Comparison of ENCODE assay signal across 8 cellular contexts in genomic region chr12:30457621-30458289, GRCh38.
DNase-seq lines count a peak whose midpoint lies in the region; ATAC-seq, FAIRE-seq and TF ChIP-seq lines count a peak whose summit lies in the region.

No MANE protein-coding gene starts in this region.

- H2AFZ ChIP-seq in OCI-LY7 (ENCODE audit: low read length): no peak overlapping the region

- no peaks in the 10 kb centered on the region for H3K9me3 ChIP-seq in OCI-LY7 (ENCODE audit: low read length)
- no peaks in the 10 kb centered on the region for H3K9me3 ChIP-seq in gastrocnemius medialis

- H3K9me2 ChIP-seq in OCI-LY7 (ENCODE audit: insufficient read depth, low read length): no peaks in the 10 kb centered on the region

- H3K27me3 ChIP-seq in gastrocnemius medialis: no peaks in the 10 kb centered on the region

- H3K79me2 ChIP-seq in OCI-LY7 (ENCODE audit: insufficient read depth, low read depth, low read length): no peaks in the 10 kb centered on the region

- no peak overlapping the region for H3K27ac ChIP-seq in OCI-LY7 (ENCODE audit: low read depth, low read length, poor library complexity, severe bottlenecking)
- H3K27ac ChIP-seq in gastrocnemius medialis: peak overlapping the region; percentile 24 to 52 (median 30)

- no peaks in the 10 kb centered on the region for H3K36me3 ChIP-seq in OCI-LY7 (ENCODE audit: insufficient read depth, low read length)
- H3K36me3 ChIP-seq in gastrocnemius medialis: no peaks in the 10 kb centered on the region

- H3K4me2 ChIP-seq in OCI-LY7 (ENCODE audit: low read length): no peak overlapping the region

- in situ Hi-C loops in gastrocnemius medialis (cut with MboI; ENCODE audit: low sequenced_read_pairs in 4 of 4): no loop called here

- H4K20me1 ChIP-seq in OCI-LY7 (ENCODE audit: insufficient read depth, low read length): no peaks in the 10 kb centered on the region

- TF ChIP-seq POLR2A in H54 (IDR thresholded peaks at IDR 0.05; ENCODE audit: low read depth, low read length) (no peak), gastrocnemius medialis (IDR thresholded peaks at IDR 0.05) (no peak)

- CTCF ChIA-PET in OCI-LY7 (lab: Charles Lee; ENCODE audit: unreplicated experiment): no interaction called here

- TF ChIP-seq CTCF in OCI-LY7 (conservative IDR thresholded peaks at IDR 0.05; ENCODE audit: low read length): peak; percentile 45; the same call in 1 of the 2 replicates
- peak; percentile 68 for TF ChIP-seq CTCF in fibroblast of pulmonary artery (IDR thresholded peaks at IDR 0.05; ENCODE audit: low read length, missing control alignments)
- peak in 1 of 5 experiments; percentile 24 for TF ChIP-seq CTCF in gastrocnemius medialis (IDR thresholded peaks at IDR 0.05 in 4 of 5, conservative IDR thresholded peaks at IDR 0.05 in 1 of 5)

- H3K4me3 ChIP-seq in OCI-LY7 (ENCODE audit: low read depth, low read length, poor library complexity, severe bottlenecking) (no peak overlapping the region), fibroblast of pulmonary artery (replicated peaks; ENCODE audit: low read depth, low read length) (no peak overlapping the region), gastrocnemius medialis (no peak overlapping the region)

- POLR2A ChIA-PET in OCI-LY7 (lab: Charles Lee): no interaction called here

- H3K4me1 ChIP-seq in OCI-LY7 (ENCODE audit: insufficient read depth, low read length, poor library complexity, severe bottlenecking) (no peaks in the 10 kb centered on the region), gastrocnemius medialis (no peaks in the 10 kb centered on the region)

- intact Hi-C loops in OCI-LY7 (cut with micrococcal nuclease; ENCODE audit: unreplicated experiment): no loop called here
- intact Hi-C loops in gastrocnemius medialis (cut with DNase I; ENCODE audit: low total_unique reads): no loop called here
- intact Hi-C loops in posterior vena cava (cut with DNase I): no loop called here

- peak; percentile 84 to 87 for ATAC-seq in gastrocnemius medialis
- no peak for ATAC-seq in GM19351 (IDR thresholded peaks at IDR 0.05; ENCODE audit: unreplicated experiment)

- no TSS peak for BruUV-seq in OCI-LY7 (replicated peaks; lab: Mats Ljungman, UMichigan)

- FAIRE-seq in H54 (lab: Jason Lieb, UNC): peak; percentile 81

- DNase-seq in H54 (ENCODE audit: insufficient read length, low spot score) (peak; percentile 42), OCI-LY7 (ENCODE audit: low spot score) (no peak), fibroblast of pulmonary artery (ENCODE audit: low read depth) (peak; percentile 94), gastrocnemius medialis (no peak), COLO668 (lab: John Stamatoyannopoulos, UW; ENCODE audit: unreplicated experiment) (no peak), posterior vena cava (ENCODE audit: low spot score) (no peak), NCI-H1417 (lab: John Stamatoyannopoulos, UW) (no peak)

Comparison
In these comparisons a context has a peak if more than half of its experiments do, and no peak if none do; other contexts are left out.
1. DNase-seq: peak in H54 (single experiment) and fibroblast of pulmonary artery (single experiment); none in OCI-LY7 (single experiment), gastrocnemius medialis (0 of 2), COLO668 (single experiment), posterior vena cava (single experiment) and NCI-H1417 (0 of 3).